21 cellular contexts compared by ENCODE assay signal in the genomic region with DNA sequence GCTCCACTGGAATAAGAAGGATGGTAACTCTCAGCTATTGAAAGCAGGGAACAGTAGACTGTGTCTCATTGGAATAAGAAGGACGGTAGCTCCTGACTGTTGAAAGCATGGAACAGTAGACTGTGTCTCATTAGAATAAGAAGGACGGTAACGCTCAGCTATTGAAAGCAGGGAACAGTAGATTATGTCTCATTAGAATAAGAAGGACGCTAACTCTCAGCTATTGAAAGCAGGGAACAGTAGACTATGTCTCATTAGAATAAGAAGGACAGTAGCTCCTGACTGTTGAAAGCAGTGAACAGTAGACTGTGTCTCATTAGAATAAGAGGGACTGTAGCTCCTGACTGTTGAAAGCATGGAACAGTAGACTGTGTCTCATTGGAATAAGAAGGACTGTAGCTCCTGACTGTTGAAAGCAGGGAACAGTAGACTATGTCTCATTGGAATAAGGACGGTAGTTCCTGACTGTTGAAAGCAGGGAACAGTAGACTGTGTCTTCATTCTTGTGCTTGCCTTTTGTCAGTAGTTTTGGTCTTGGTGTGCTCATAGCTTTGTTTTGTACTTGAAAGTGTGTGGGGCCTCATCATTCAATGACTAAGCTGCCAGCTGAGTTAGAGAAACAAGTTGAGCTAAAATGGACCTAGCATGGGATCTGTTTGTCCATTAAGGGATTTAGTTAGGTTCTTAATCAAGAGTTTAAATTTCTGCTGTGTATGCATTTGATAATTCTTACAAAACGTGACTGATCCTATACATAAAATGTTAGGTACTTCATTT. TPM values are rescaled to one million over a fixed set of nuclear protein-coding genes. Genes with fewer than 3 reads are reported as not detected.
DNase-seq lines count a peak whose midpoint lies in the region; ATAC-seq, FAIRE-seq and TF ChIP-seq lines count a peak whose summit lies in the region.
"Had no signal": no experiment of that assay in that cellular context is flagged by ENCODE, and none has a peak within 500 bp of the region (broad histone marks: within the 10 kb centered on the region; RNA-seq: fewer than 3 reads in every experiment).

No MANE protein-coding gene starts in this region.

- no peaks in the 10 kb centered on the region for H3K27me3 Mint-ChIP-seq in activated naive CD4-positive, alpha-beta T cell treated with anti-CD3 and anti-CD28 coated beads, Interleukin-2, amount 10 ng/mL, durations not matched to agents 7 days and 5 days
- no peaks in the 10 kb centered on the region for H3K27me3 Mint-ChIP-seq in WTC11 (ENCODE audit: low read depth)
- H3K27me3 Mint-ChIP-seq: naive thymus-derived CD8-positive, alpha-beta T cell; stimulated activated memory B cell treated with anti-CD40 and anti-IgM and Interleukin-4, amounts not matched to agents 10 μg/mL and 1 μg/mL and 100 μg/mL, for 72 hours had no signal

- H3K4me1 Mint-ChIP-seq in activated naive CD4-positive, alpha-beta T cell treated with anti-CD3 and anti-CD28 coated beads, Interleukin-2, amount 10 ng/mL, durations not matched to agents 7 days and 5 days, result no peaks in the 10 kb centered on the region
- peaks cover 33% of the 10 kb centered on the region for H3K4me1 Mint-ChIP-seq in WTC11

- DNase-seq in activated naive CD4-positive, alpha-beta T cell treated with anti-CD3 and anti-CD28 coated beads, Interleukin-2, amount 50 U/mL, for 72 hours (ENCODE audit: low spot score in 2 of 2), result no peak
- no peak for DNase-seq in activated naive CD4-positive, alpha-beta T cell treated with anti-CD3 and anti-CD28 coated beads, Interleukin-2, amount 10 ng/mL, durations not matched to agents 7 days and 5 days
- no peak for DNase-seq in WTC11 (ENCODE audit: low spot score)
- peak; percentile 83 for DNase-seq in iPS DF 19.7 (ENCODE audit: low read depth, low spot score)
- no peak for DNase-seq in Kasumi-1 (lab: John Stamatoyannopoulos, UW)
- no peak for DNase-seq in frontal cortex (ENCODE audit: low spot score in 2 of 2)
- no peak for DNase-seq in amniotic stem cell (lab: John Stamatoyannopoulos, UW)
- DNase-seq: ACHN; activated CD4-positive, alpha-beta T cell treated with anti-CD3 and anti-CD28 coated beads, Interleukin-2, amount 50 U/mL, for 4 hours; aorta; central memory CD4-positive, alpha-beta T cell; DMS79 treated with DMSO at 0.1 percent for 48 hours; mesenchymal stem cell; naive thymus-derived CD8-positive, alpha-beta T cell; NCI-H2081 treated with DMSO at 0.1 percent for 48 hours; NCI-H345 had no signal

- peak overlapping the region; percentile 15 to 26 for H3K27ac Mint-ChIP-seq in activated naive CD4-positive, alpha-beta T cell treated with anti-CD3 and anti-CD28 coated beads, Interleukin-2, amount 50 U/mL, for 72 hours
- no peak overlapping the region for H3K27ac Mint-ChIP-seq in activated naive CD4-positive, alpha-beta T cell treated with anti-CD3 and anti-CD28 coated beads, Interleukin-2, amount 10 ng/mL, durations not matched to agents 7 days and 5 days
- H3K27ac Mint-ChIP-seq in WTC11, result peak overlapping the region; percentile 93
- H3K27ac Mint-ChIP-seq: stimulated activated memory B cell treated with anti-CD40 and anti-IgM and Interleukin-4, amounts not matched to agents 10 μg/mL and 1 μg/mL and 100 μg/mL, for 72 hours; T-helper 2 cell treated with Interferon-gamma antibody and Interleukin-4, amounts not matched to agents 5 μg/mL and 100 μg/mL, for 36 hours had no signal

- H3K9me3 Mint-ChIP-seq in activated naive CD4-positive, alpha-beta T cell treated with anti-CD3 and anti-CD28 coated beads, Interleukin-2, amount 50 U/mL, for 72 hours, result no peaks in the 10 kb centered on the region
- H3K9me3 Mint-ChIP-seq in activated naive CD4-positive, alpha-beta T cell treated with anti-CD3 and anti-CD28 coated beads, Interleukin-2, amount 10 ng/mL, durations not matched to agents 7 days and 5 days, result no peaks in the 10 kb centered on the region
- peaks cover 38% of the 10 kb centered on the region for H3K9me3 Mint-ChIP-seq in WTC11
- H3K9me3 Mint-ChIP-seq: naive thymus-derived CD8-positive, alpha-beta T cell; stimulated activated memory B cell treated with anti-CD40 and anti-IgM and Interleukin-4, amounts not matched to agents 10 μg/mL and 1 μg/mL and 100 μg/mL, for 72 hours; T-helper 2 cell treated with Interferon-gamma antibody and Interleukin-4, amounts not matched to agents 5 μg/mL and 100 μg/mL, for 36 hours had no signal

- no peak for FAIRE-seq in frontal cortex (lab: Jason Lieb, UNC)
- FAIRE-seq: pancreas had no signal

- POLR2A ChIA-PET in WTC11 (lab: Charles Lee), result interaction anchor here (0.5 kb wide), 1 partner anchor 225 kb away, joined by 3 read pairs; no protein-coding TSS in a partner anchor

- CTCF ChIA-PET in activated naive CD4-positive, alpha-beta T cell treated with anti-CD3 and anti-CD28 coated beads, Interleukin-2, amount 10 ng/mL, durations not matched to agents 7 days and 5 days (lab: Charles Lee), result no interaction called here
- CTCF ChIA-PET in WTC11 (lab: Charles Lee), result interaction anchor here (0.9 to 1.8 kb wide), 7 partner anchors 13 to 231 kb away, joined by 3 to 12 read pairs (median 4); partner anchors contain the start of gene BANP

- peaks cover 0 to 4% of the 10 kb centered on the region in 2 donors for H3K36me3 Mint-ChIP-seq in activated naive CD4-positive, alpha-beta T cell treated with anti-CD3 and anti-CD28 coated beads, Interleukin-2, amount 50 U/mL, for 72 hours
- H3K36me3 Mint-ChIP-seq in activated naive CD4-positive, alpha-beta T cell treated with anti-CD3 and anti-CD28 coated beads, Interleukin-2, amount 10 ng/mL, durations not matched to agents 7 days and 5 days, result peaks cover 26% of the 10 kb centered on the region
- H3K36me3 Mint-ChIP-seq in WTC11, result peaks cover 79% of the 10 kb centered on the region

- no peak overlapping the region for H3K4me3 Mint-ChIP-seq in activated naive CD4-positive, alpha-beta T cell treated with anti-CD3 and anti-CD28 coated beads, Interleukin-2, amount 10 ng/mL, durations not matched to agents 7 days and 5 days
- no peak overlapping the region for H3K4me3 Mint-ChIP-seq in WTC11
- H3K4me3 Mint-ChIP-seq: naive thymus-derived CD8-positive, alpha-beta T cell; stimulated activated memory B cell treated with anti-CD40 and anti-IgM and Interleukin-4, amounts not matched to agents 10 μg/mL and 1 μg/mL and 100 μg/mL, for 72 hours; T-helper 2 cell treated with Interferon-gamma antibody and Interleukin-4, amounts not matched to agents 5 μg/mL and 100 μg/mL, for 36 hours had no signal

- no peak for TF ChIP-seq CTCF in WTC11 (IDR thresholded peaks at IDR 0.05)

- no peak for ATAC-seq in activated naive CD4-positive, alpha-beta T cell treated with anti-CD3 and anti-CD28 coated beads, Interleukin-2, amount 50 U/mL, for 72 hours
- peak; percentile 94 for ATAC-seq in WTC11
- ATAC-seq: left lobe of liver; naive thymus-derived CD8-positive, alpha-beta T cell; pancreas; Right ventricle myocardium inferior; stimulated activated memory B cell treated with anti-CD40 and anti-IgM and Interleukin-4, amounts not matched to agents 10 μg/mL and 1 μg/mL and 100 μg/mL, for 72 hours had no signal

TF ChIP-seq in WTC11, 78 proteins besides CTCF, POLR2A, EP300 and RAD21:
- TF ChIP-seq, protein P1, sequence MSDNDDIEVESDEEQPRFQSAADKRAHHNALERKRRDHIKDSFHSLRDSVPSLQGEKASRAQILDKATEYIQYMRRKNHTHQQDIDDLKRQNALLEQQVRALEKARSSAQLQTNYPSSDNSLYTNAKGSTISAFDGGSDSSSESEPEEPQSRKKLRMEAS (CRISPR knock-in tag; IDR thresholded peaks at IDR 0.05), result no peak
- TF ChIP-seq ETV6 (CRISPR knock-in tag; IDR thresholded peaks at IDR 0.05), result peak; percentile 40; the same call in 1 of the 2 replicates
- peak; percentile 70; the same call in 1 of the 2 replicates for TF ChIP-seq SMAD4 (CRISPR knock-in tag; IDR thresholded peaks at IDR 0.05)
- TF ChIP-seq, protein P2, sequence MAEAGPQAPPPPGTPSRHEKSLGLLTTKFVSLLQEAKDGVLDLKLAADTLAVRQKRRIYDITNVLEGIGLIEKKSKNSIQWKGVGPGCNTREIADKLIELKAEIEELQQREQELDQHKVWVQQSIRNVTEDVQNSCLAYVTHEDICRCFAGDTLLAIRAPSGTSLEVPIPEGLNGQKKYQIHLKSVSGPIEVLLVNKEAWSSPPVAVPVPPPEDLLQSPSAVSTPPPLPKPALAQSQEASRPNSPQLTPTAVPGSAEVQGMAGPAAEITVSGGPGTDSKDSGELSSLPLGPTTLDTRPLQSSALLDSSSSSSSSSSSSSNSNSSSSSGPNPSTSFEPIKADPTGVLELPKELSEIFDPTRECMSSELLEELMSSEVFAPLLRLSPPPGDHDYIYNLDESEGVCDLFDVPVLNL (CRISPR knock-in tag; IDR thresholded peaks at IDR 0.05; ENCODE audit: borderline replicate concordance, low read depth), result no peak

RNA-seq across cellular contexts. Expression of gene BANP, which starts 58.5 kb away (rescaled TPM):
- total RNA-seq in activated naive CD4-positive, alpha-beta T cell treated with anti-CD3 and anti-CD28 coated beads, Interleukin-2, amount 50 U/mL, for 72 hours, result 10 to 100 TPM; 44.6 to 46.8 TPM
- total RNA-seq in WTC11 (2021) (29.1 to 34.5 TPM (median 33.3 TPM) in 3 replicates), frontal cortex (40.8 TPM)
